Comparison of ENCODE assay signal across 27 cellular contexts in the genomic region with DNA sequence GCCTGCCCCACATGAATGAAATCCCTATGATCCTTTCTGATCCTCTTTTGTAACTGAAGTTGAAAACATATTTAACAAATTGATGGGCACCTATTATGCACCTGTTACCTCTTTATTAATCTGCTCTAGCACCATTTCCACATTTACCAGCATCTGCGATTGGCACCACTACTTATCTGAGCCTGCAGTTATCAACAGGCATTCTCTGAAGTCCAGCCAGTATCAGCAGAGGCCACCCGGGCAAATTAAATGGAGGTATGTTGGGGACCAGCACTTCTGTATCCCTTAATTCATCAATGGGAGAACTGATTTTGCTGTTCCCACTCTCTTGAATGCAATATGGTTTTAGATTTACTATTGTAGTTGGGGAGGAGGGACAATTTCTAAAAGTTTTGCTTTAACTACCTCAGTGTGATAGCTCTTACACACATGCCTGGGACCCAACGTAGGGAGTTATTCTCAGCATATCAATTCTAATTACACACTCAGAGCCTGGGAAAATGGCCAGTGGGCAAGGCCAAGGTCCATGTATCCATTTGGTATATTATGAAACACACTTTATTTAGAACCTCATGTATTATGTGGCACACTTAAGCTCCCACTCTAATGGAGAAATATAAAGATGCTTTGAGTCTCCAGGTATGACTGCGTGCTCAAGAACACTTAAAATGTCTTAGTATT.
"Had no signal": no experiment of that assay in that cellular context is flagged by ENCODE, and none has a peak within 500 bp of the region (broad histone marks: within the 10 kb centered on the region; RNA-seq: fewer than 3 reads in every experiment).

No MANE protein-coding gene starts in this region.

- H3K36me3 ChIP-seq: neural progenitor cell, neutrophil, stomach, thyroid gland, transverse colon, upper lobe of left lung, vagina had no signal

- H3K27ac ChIP-seq: neural progenitor cell, neutrophil, parathyroid adenoma, psoas muscle, skin epidermis, stomach, testis, thyroid gland, transverse colon, upper lobe of left lung, vagina had no signal

- H3K4me3 ChIP-seq: lung, neural progenitor cell, psoas muscle, skin epidermis, stomach, testis, thyroid gland, transverse colon, upper lobe of left lung, vagina had no signal

- H3K9me3 ChIP-seq: neutrophil, psoas muscle, testis, thyroid gland, transverse colon, upper lobe of left lung, vagina had no signal

- ATAC-seq: left lobe of liver; natural killer cell; psoas muscle; sciatic nerve; stimulated activated naive B cell treated with anti-CD40 and anti-IgM and Interleukin-4, amounts not matched to agents 10 μg/mL and 1 μg/mL and 100 μg/mL, for 72 hours; stimulated activated naive CD8-positive, alpha-beta T cell treated with anti-CD3 and anti-CD28 coated beads, Interleukin-15, Interleukin-2, amounts not matched to agents 100 U/mL and 50 U/mL, for 24 hours had no signal

- H3K27me3 ChIP-seq: neural progenitor cell, neutrophil, stomach, testis, thyroid gland, transverse colon, upper lobe of left lung, vagina had no signal

- H3K4me1 ChIP-seq: neural progenitor cell, parathyroid adenoma, psoas muscle, stomach, testis, thyroid gland, transverse colon, upper lobe of left lung, vagina had no signal

- DNase-seq: hypothalamus; immature natural killer cell; mesendoderm; naive B cell; natural killer cell; nephron progenitor cell; occipital lobe; psoas muscle; stimulated activated CD4-positive, alpha-beta T cell treated with anti-CD3 and anti-CD28 coated beads, Interleukin-12 subunit alpha, Interleukin-12 subunit beta, amount 100 ng/mL, for 4 hours; stimulated activated CD4-positive, alpha-beta T cell treated with anti-CD3 and anti-CD28 coated beads, Interleukin-15, amount 100 ng/mL, for 24 hours; stimulated activated CD4-positive, alpha-beta T cell treated with anti-CD3 and anti-CD28 coated beads, Interleukin-2, amount 100 ng/mL, for 24 hours; stimulated activated CD4-positive, alpha-beta T cell treated with anti-CD3 and anti-CD28 coated beads, Interleukin-4, amount 100 ng/mL, for 1 hour; stimulated activated naive B cell treated with anti-CD40 and anti-IgM and Interleukin-4, amounts not matched to agents 10 μg/mL and 1 μg/mL and 100 μg/mL, for 72 hours; stimulated activated naive CD8-positive, alpha-beta T cell treated with anti-CD3 and anti-CD28 coated beads, Interleukin-15, Interleukin-2, amounts not matched to agents 100 U/mL and 50 U/mL, for 24 hours; stomach; testis; thyroid gland; transverse colon; upper lobe of left lung had no signal
